Comparison of ENCODE assay signal across 8 cellular contexts in the genomic region with DNA sequence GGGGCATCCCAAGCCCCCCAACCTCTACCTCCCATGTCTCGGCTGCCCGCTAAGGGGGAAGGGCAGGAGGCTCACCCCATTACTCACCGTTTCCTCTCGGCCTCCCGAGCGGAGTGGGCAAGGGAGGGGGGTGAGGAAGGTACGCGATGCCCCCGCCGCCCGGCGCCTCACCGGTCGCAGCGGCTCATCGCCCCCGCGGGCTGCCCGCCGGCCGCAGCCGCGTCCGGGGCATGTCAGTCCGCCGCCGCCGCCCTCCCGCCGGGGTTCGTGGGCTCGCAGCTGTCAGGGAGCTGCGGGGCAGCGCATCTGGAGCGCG. TPM values are rescaled to one million over a fixed set of nuclear protein-coding genes. Genes with fewer than 3 reads are reported as not detected.
DNase-seq lines count a peak whose midpoint lies in the region; ATAC-seq, FAIRE-seq and TF ChIP-seq lines count a peak whose summit lies in the region.
"Had no signal": no experiment of that assay in that cellular context is flagged by ENCODE, and none has a peak within 500 bp of the region (broad histone marks: within the 10 kb centered on the region; RNA-seq: fewer than 3 reads in every experiment).

No MANE protein-coding gene starts in this region.

- H3K4me1 Mint-ChIP-seq in brain = peaks cover 29% of the 10 kb centered on the region

- no peaks in the 10 kb centered on the region for H3K36me3 Mint-ChIP-seq in brain

- peaks cover 0 to 2% (median 0%) of the 10 kb centered on the region in 5 experiments for H3K9me3 Mint-ChIP-seq in brain

- ATAC-seq in HG03432 (IDR thresholded peaks at IDR 0.05; ENCODE audit: unreplicated experiment) (peak; percentile 28), GM19455 (IDR thresholded peaks at IDR 0.05; ENCODE audit: unreplicated experiment) (no peak)

- TF ChIP-seq POLR2A in GM12891 (IDR thresholded peaks at IDR 0.05; ENCODE audit: low read depth, low read length) = no peak

- peak overlapping the region; percentile 91 to 98 (median 93) for H3K4me3 Mint-ChIP-seq in brain

- peaks cover 64% of the 10 kb centered on the region for H3K27me3 Mint-ChIP-seq in brain

- H3K27ac Mint-ChIP-seq in brain = peak overlapping the region; percentile 77 to 96 (median 92)

- TF ChIP-seq CTCF in brain (conservative IDR thresholded peaks at IDR 0.05) = no peak

- FAIRE-seq in GM12891 (lab: Jason Lieb, UNC) = no peak
- FAIRE-seq: TTC549 had no signal

- DNase-seq in GM12891 (ENCODE audit: insufficient read length, low spot score) = peak; percentile 43
- DNase-seq in lung microvascular endothelial cell (ENCODE audit: low read depth in 2 of 2) = peak; percentile 14 to 22
- no peak for DNase-seq in activated CD4-positive, CD25-positive, alpha-beta regulatory T cell (lab: John Stamatoyannopoulos, UW)
- no peak for DNase-seq in GDM1 (lab: John Stamatoyannopoulos, UW)

TF ChIP-seq in GM12891, 5 proteins besides CTCF, POLR2A, EP300 and RAD21:
- TF ChIP-seq TAF1 (IDR thresholded peaks at IDR 0.05; ENCODE audit: low read depth, low read length) (no peak), POU2F2 (IDR thresholded peaks at IDR 0.05; ENCODE audit: low read depth, low read length) (no peak), POLR2AphosphoS5 (IDR thresholded peaks at IDR 0.05; ENCODE audit: low read depth, low read length) (no peak), SPI1 (IDR thresholded peaks at IDR 0.05; ENCODE audit: low read depth, low read length) (no peak), PAX5 (IDR thresholded peaks at IDR 0.05; ENCODE audit: insufficient read depth, low read length, severe bottlenecking) (no peak)

RNA-seq across cellular contexts. Expression of a gene that starts 0.5 kb away (rescaled TPM):
- 2.9 TPM for polyA plus RNA-seq in GM12891 (2012; ENCODE audit: low read depth, missing spikeins)
- 2.3 TPM for polyA plus RNA-seq in brain (ENCODE audit: insufficient read depth, low read depth, low replicate concordance)
- 0.22 and 0.60 TPM in 2 replicates for total RNA-seq in lung microvascular endothelial cell

Comparison
In these comparisons a context has a peak if more than half of its experiments do, and no peak if none do; other contexts are left out.
1. DNase-seq: peak in GM12891 (single experiment) and lung microvascular endothelial cell (2 of 2); none in activated CD4-positive, CD25-positive, alpha-beta regulatory T cell (0 of 4) and GDM1 (single experiment).